In genomic region chr5:39661026-39661779, GRCh38 we compare ENCODE assay signal across 18 cellular contexts.
DNase-seq lines count a peak whose midpoint lies in the region; ATAC-seq and TF ChIP-seq lines count a peak whose summit lies in the region.
"Had no signal": no experiment of that assay in that cellular context is flagged by ENCODE, and none has a peak within 500 bp of the region (broad histone marks: within the 10 kb centered on the region; RNA-seq: fewer than 3 reads in every experiment).

No MANE protein-coding gene starts in this region.

- DNase-seq in epithelial cell of esophagus (ENCODE audit: low read depth) (peak; percentile 86), neural progenitor cell (ENCODE audit: low spot score) (no peak), NCI-H1417 (lab: John Stamatoyannopoulos, UW) (no peak), KBM-7 (no peak)
- DNase-seq: CD8-positive, alpha-beta T cell; midbrain; NCI-H2029 treated with DMSO at 0.1 percent for 48 hours; NK-92 treated with Interleukin-12 subunit alpha and Interleukin-12 subunit beta, amount 100 ng/mL, for 24 hours; stimulated activated CD4-positive, alpha-beta T cell treated with anti-CD3 and anti-CD28 coated beads, Interleukin-2, amount 100 ng/mL, for 48 hours; stimulated activated naive CD4-positive, alpha-beta T cell had no signal

- no peak overlapping the region for H3K27ac Mint-ChIP-seq in neural progenitor cell
- H3K27ac Mint-ChIP-seq: activated naive CD8-positive, alpha-beta T cell; CD8-positive, alpha-beta T cell; dendritic cell treated with granulocyte-macrophage colony-stimulating factor and Interleukin-4, amounts not matched to agents 40 ng/mL and 50 ng/mL, for 4 days; T-helper 1 cell treated with Interleukin-12 subunit alpha and Interleukin-12 subunit beta and Interleukin-4 antibody, amounts not matched to agents 30 μg/mL and 1 μg/mL, for 36 hours had no signal

- peaks cover 2% of the 10 kb centered on the region for H3K9me3 Mint-ChIP-seq in neural progenitor cell
- H3K9me3 Mint-ChIP-seq: CD8-positive, alpha-beta T cell; T-helper 1 cell treated with Interleukin-12 subunit alpha and Interleukin-12 subunit beta and Interleukin-4 antibody, amounts not matched to agents 30 μg/mL and 1 μg/mL, for 36 hours had no signal

- peaks cover 49% of the 10 kb centered on the region for H3K4me1 ChIP-seq in OCI-LY3 (ENCODE audit: low read length)
- peaks cover 12% of the 10 kb centered on the region for H3K4me1 ChIP-seq in neural progenitor cell
- H3K4me1 ChIP-seq: prostate gland had no signal

- H4K20me1 ChIP-seq in OCI-LY3 (ENCODE audit: insufficient read depth, low read length) (no peaks in the 10 kb centered on the region), neural progenitor cell (ENCODE audit: low read depth) (no peaks in the 10 kb centered on the region)

- H3K27ac ChIP-seq in OCI-LY3 (ENCODE audit: low read length) (peak overlapping the region; percentile 72), neural progenitor cell (no peak overlapping the region)
- H3K27ac ChIP-seq: prostate gland had no signal

- peaks cover 3% of the 10 kb centered on the region for H3K27me3 Mint-ChIP-seq in neural progenitor cell (ENCODE audit: insufficient read depth, low read depth)
- H3K27me3 Mint-ChIP-seq: activated naive CD8-positive, alpha-beta T cell; dendritic cell treated with granulocyte-macrophage colony-stimulating factor and Interleukin-4, amounts not matched to agents 40 ng/mL and 50 ng/mL, for 4 days had no signal

- in situ Hi-C loops in KBM-7 (cut with MboI; ENCODE audit: low pct_unique_long_range_greater_than_20kb, low sequenced_read_pairs) = no loop called here

- TF ChIP-seq CTCF in OCI-LY3 (IDR thresholded peaks at IDR 0.05; ENCODE audit: low read depth, low read length) (no peak), epithelial cell of esophagus (IDR thresholded peaks at IDR 0.05; ENCODE audit: insufficient read depth, low read depth, low read length, missing control alignments) (no peak), neural progenitor cell (IDR thresholded peaks at IDR 0.05) (no peak)

- no peak overlapping the region for H3K4me3 Mint-ChIP-seq in neural progenitor cell
- H3K4me3 Mint-ChIP-seq: activated naive CD8-positive, alpha-beta T cell; CD8-positive, alpha-beta T cell; dendritic cell treated with granulocyte-macrophage colony-stimulating factor and Interleukin-4, amounts not matched to agents 40 ng/mL and 50 ng/mL, for 4 days; T-helper 1 cell treated with Interleukin-12 subunit alpha and Interleukin-12 subunit beta and Interleukin-4 antibody, amounts not matched to agents 30 μg/mL and 1 μg/mL, for 36 hours had no signal

- H3K4me2 ChIP-seq in OCI-LY3 (ENCODE audit: low read length) = peak overlapping the region; percentile 51; the same call in 1 of the 2 replicates
- peak overlapping the region; percentile 31 for H3K4me2 ChIP-seq in neural progenitor cell

- H3K27me3 ChIP-seq in OCI-LY3 (ENCODE audit: low read depth, low read length) = no peaks in the 10 kb centered on the region
- no peaks in the 10 kb centered on the region for H3K27me3 ChIP-seq in neural progenitor cell

- H3K36me3 ChIP-seq in OCI-LY3 (replicated peaks; ENCODE audit: low read depth, low read length) = peaks cover 22% of the 10 kb centered on the region
- H3K36me3 ChIP-seq in neural progenitor cell = no peaks in the 10 kb centered on the region
- H3K36me3 ChIP-seq: prostate gland had no signal

- H2AFZ ChIP-seq in OCI-LY3 (ENCODE audit: low read depth, low read length) = no peak overlapping the region
- H2AFZ ChIP-seq in neural progenitor cell (replicated peaks) = no peak overlapping the region

- H3K9ac ChIP-seq in OCI-LY3 (ENCODE audit: low read length) (no peak overlapping the region; the same call in 1 of the 2 replicates), neural progenitor cell (no peak overlapping the region)

- no peaks in the 10 kb centered on the region for H3K36me3 Mint-ChIP-seq in neural progenitor cell
- H3K36me3 Mint-ChIP-seq: activated naive CD8-positive, alpha-beta T cell; CD8-positive, alpha-beta T cell had no signal

- 0 out of 2 replicates have a peak, but pooled peaks cover 8% of the 10 kb centered on the region for H3K9me3 ChIP-seq in OCI-LY3 (ENCODE audit: insufficient read depth, low read length)
- no peaks in the 10 kb centered on the region for H3K9me3 ChIP-seq in neural progenitor cell (ENCODE audit: low read depth)
- H3K9me3 ChIP-seq: prostate gland had no signal

- peak; percentile 40 for ATAC-seq in GM18861 (IDR thresholded peaks at IDR 0.05; ENCODE audit: unreplicated experiment)
- ATAC-seq in HG02938 (IDR thresholded peaks at IDR 0.05; ENCODE audit: unreplicated experiment) = no peak
- ATAC-seq in GM21381 (IDR thresholded peaks at IDR 0.05; ENCODE audit: unreplicated experiment) = no peak
- ATAC-seq: CD8-positive, alpha-beta T cell had no signal

- H3K79me2 ChIP-seq in OCI-LY3 (ENCODE audit: low read length) (no peaks in the 10 kb centered on the region), neural progenitor cell (ENCODE audit: low read depth) (no peaks in the 10 kb centered on the region)

- H3K4me1 Mint-ChIP-seq in neural progenitor cell = peaks cover 13% of the 10 kb centered on the region

- H3K4me3 ChIP-seq in OCI-LY3 (ENCODE audit: low read length) = no peak overlapping the region
- H3K4me3 ChIP-seq in epithelial cell of esophagus (ENCODE audit: low read length) = no peak overlapping the region
- H3K4me3 ChIP-seq in neural progenitor cell = no peak overlapping the region
- H3K4me3 ChIP-seq: prostate gland had no signal

- H3F3A ChIP-seq in neural progenitor cell (ENCODE audit: low read depth) = peaks cover 10% of the 10 kb centered on the region
